In genomic region chr1:67274623-67275325, GRCh38 we compare ENCODE assay signal across 10 cellular contexts. TPM values are rescaled to one million over a fixed set of nuclear protein-coding genes. Genes with fewer than 3 reads are reported as not detected.
A peak's percentile ranks its signal among the peaks of the same experiment; 100 is the strongest.
DNase-seq lines count a peak whose midpoint lies in the region; ATAC-seq lines count a peak whose summit lies in the region.
"Had no signal": no experiment of that assay in that cellular context is flagged by ENCODE, and none has a peak within 500 bp of the region (broad histone marks: within the 10 kb centered on the region; RNA-seq: fewer than 3 reads in every experiment).

No MANE protein-coding gene starts in this region.

- POLR2A ChIA-PET in activated CD4-positive, alpha-beta T cell treated with anti-CD3 and anti-CD28 coated beads for 36 hours (lab: Charles Lee) = interaction anchor here (0.6 to 2.3 kb wide), 10 partner anchors 10 to 154 kb away, joined by 3 to 35 read pairs (median 6); partner anchors contain the start of gene IL12RB2

- CTCF ChIA-PET in activated CD4-positive, alpha-beta T cell treated with anti-CD3 and anti-CD28 coated beads for 36 hours (lab: Charles Lee) = interaction anchor here (0.5 to 3.3 kb wide), 20 partner anchors 8 to 410 kb away, joined by 3 to 16 read pairs (median 4); no protein-coding TSS in a partner anchor

- H3K4me3 Mint-ChIP-seq in activated CD4-positive, alpha-beta T cell treated with anti-CD3 and anti-CD28 coated beads for 36 hours = no peak overlapping the region
- H3K4me3 Mint-ChIP-seq in immature natural killer cell = peak overlapping the region; percentile 16 to 62 (median 50)

- peaks cover 54% of the 10 kb centered on the region for H3K4me1 Mint-ChIP-seq in activated CD4-positive, alpha-beta T cell treated with anti-CD3 and anti-CD28 coated beads for 36 hours
- peaks cover 30 to 54% of the 10 kb centered on the region in 2 donors for H3K4me1 Mint-ChIP-seq in immature natural killer cell

- H3K36me3 Mint-ChIP-seq in activated CD4-positive, alpha-beta T cell treated with anti-CD3 and anti-CD28 coated beads for 36 hours (ENCODE audit: low read depth) = peaks cover 46% of the 10 kb centered on the region
- H3K36me3 Mint-ChIP-seq in immature natural killer cell = peaks cover 0 to 13% (median 12%) of the 10 kb centered on the region in 3 donors

- H3K27ac Mint-ChIP-seq in activated CD4-positive, alpha-beta T cell treated with anti-CD3 and anti-CD28 coated beads for 36 hours = peak overlapping the region; percentile 76
- H3K27ac Mint-ChIP-seq in immature natural killer cell = peak overlapping the region; percentile 1 to 85 (median 48)

- intact Hi-C loops in activated CD4-positive, alpha-beta T cell treated with anti-CD3 and anti-CD28 coated beads for 36 hours (cut with DNase I, micrococcal nuclease) = loop anchor here (1.0 to 10.0 kb wide), 13 partner anchors 12 to 990 kb away; partner anchors contain the start of genes GADD45A (in 1 of the 2) and IL12RB2 (in 1 of the 2)

- ATAC-seq in activated CD4-positive, alpha-beta T cell treated with anti-CD3 and anti-CD28 coated beads for 36 hours = peak; percentile 90
- ATAC-seq in GM21447 (IDR thresholded peaks at IDR 0.05; ENCODE audit: unreplicated experiment) (peak; percentile 60), HG03469 (IDR thresholded peaks at IDR 0.05; ENCODE audit: unreplicated experiment) (peak; percentile 94)

- peaks cover 3% of the 10 kb centered on the region for H3K27me3 Mint-ChIP-seq in activated CD4-positive, alpha-beta T cell treated with anti-CD3 and anti-CD28 coated beads for 36 hours
- H3K27me3 Mint-ChIP-seq in immature natural killer cell (ENCODE audit: low read depth in 3 of 3) = peaks cover 0 to 2% (median 2%) of the 10 kb centered on the region in 3 donors

- peak; percentile 44 for DNase-seq in activated CD4-positive, alpha-beta T cell treated with anti-CD3 and anti-CD28 coated beads for 36 hours
- no peak for DNase-seq in activated CD4-positive, alpha-beta T cell treated with anti-CD3 and anti-CD28 coated beads for 4 hours
- DNase-seq in immature natural killer cell (peak; percentile 53 to 72 (median 60)), NOMO-1 (lab: John Stamatoyannopoulos, UW; ENCODE audit: unreplicated experiment in 2 of 2) (no peak), SKM-1 (lab: John Stamatoyannopoulos, UW; ENCODE audit: unreplicated experiment) (no peak), hippocampal formation (lab: John Stamatoyannopoulos, UW) (no peak)
- DNase-seq: NCI-H446 treated with DMSO at 0.1 percent for 48 hours had no signal

- H3K9me3 Mint-ChIP-seq in activated CD4-positive, alpha-beta T cell treated with anti-CD3 and anti-CD28 coated beads for 36 hours (ENCODE audit: low read depth) = peaks cover 40% of the 10 kb centered on the region
- peaks cover 0 to 10% (median 0%) of the 10 kb centered on the region in 6 donors for H3K9me3 Mint-ChIP-seq in immature natural killer cell

RNA-seq across cellular contexts. Expression of gene IL12RB2, which starts 32.9 kb away (rescaled TPM):
- total RNA-seq in activated CD4-positive, alpha-beta T cell treated with anti-CD3 and anti-CD28 coated beads for 36 hours = 10 to 100 TPM; 77.9 to 99.2 TPM
- 10 to 100 TPM; 33.3 to 68.1 (median 40.5) TPM for polyA plus RNA-seq in immature natural killer cell
- total RNA-seq: A172 had no signal

Comparison
In these comparisons a context has a peak if more than half of its experiments do, and no peak if none do; other contexts are left out.
1. DNase-seq: peak in activated CD4-positive, alpha-beta T cell treated with anti-CD3 and anti-CD28 coated beads for 36 hours (single experiment) and immature natural killer cell (3 of 3); none in activated CD4-positive, alpha-beta T cell treated with anti-CD3 and anti-CD28 coated beads for 4 hours (0 of 2), NOMO-1 (0 of 2), SKM-1 (single experiment) and hippocampal formation (0 of 2).
2. Peak in every context shown above with its lines, with median percentiles within 50 percentile points of each other: ATAC-seq.